14 cellular contexts compared by ENCODE assay signal in the genomic region with DNA sequence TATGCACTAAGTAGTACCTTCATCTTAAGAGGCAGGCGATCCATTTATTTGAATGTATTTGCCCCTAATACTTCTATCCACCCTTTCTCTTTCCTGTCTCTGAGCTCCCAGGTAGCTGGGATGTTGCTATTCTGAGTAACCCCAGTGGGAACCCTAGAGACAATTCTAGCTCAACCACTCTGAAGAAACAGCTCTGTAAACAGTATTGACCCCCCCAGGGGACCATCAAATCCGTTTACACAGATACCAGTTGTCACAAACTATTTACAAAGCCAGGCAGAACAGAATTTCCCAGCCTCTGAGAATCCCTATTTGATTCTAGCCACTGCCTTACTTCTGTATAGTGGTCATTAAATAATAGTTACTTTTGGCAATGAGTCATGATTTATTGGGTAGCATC.
"Had no signal": no experiment of that assay in that cellular context is flagged by ENCODE, and none has a peak within 500 bp of the region (broad histone marks: within the 10 kb centered on the region; RNA-seq: fewer than 3 reads in every experiment).

No MANE protein-coding gene starts in this region.

- H3K4me3 ChIP-seq: gastroesophageal sphincter, lower lobe of right lung, smooth muscle cell, thyroid gland had no signal

- H3K4me1 ChIP-seq: gastroesophageal sphincter, lower lobe of right lung, thyroid gland had no signal

- ATAC-seq: activated CD4-positive, CD25-positive, alpha-beta regulatory T cell treated with anti-CD3 and anti-CD28 coated beads, Interleukin-2, amount 50 U/mL, for 24 hours; effector memory CD8-positive, alpha-beta T cell; gastroesophageal sphincter; lower lobe of right lung; naive thymus-derived CD8-positive, alpha-beta T cell; right cardiac atrium had no signal

- H3K36me3 ChIP-seq: lower lobe of right lung, thyroid gland had no signal

- H3K9me3 ChIP-seq: gastroesophageal sphincter, lower lobe of right lung, thyroid gland had no signal

- H3K27ac ChIP-seq: gastroesophageal sphincter, lower lobe of right lung, thyroid gland had no signal

- H3K4me2 ChIP-seq: smooth muscle cell had no signal

- H3K27me3 ChIP-seq: gastroesophageal sphincter, thyroid gland had no signal

- DNase-seq: activated CD4-positive, alpha-beta memory T cell treated with anti-CD3 and anti-CD28 coated beads, Interleukin-2, amount 10 ng/mL, durations not matched to agents 7 days and 5 days; activated gamma-delta T cell; activated T-cell treated with anti-CD3 and anti-CD28 coated beads, Interleukin-2, amount 50 U/mL, for 48 hours; amygdala; effector memory CD8-positive, alpha-beta T cell; kidney glomerular epithelial cell; lower lobe of right lung; naive thymus-derived CD8-positive, alpha-beta T cell; posterior cingulate gyrus; right cardiac atrium; thyroid gland had no signal
